ENCODE assay signal across 1 cellular context in genomic region chr13:114314074-114314912, GRCh38.
TF ChIP-seq lines count a peak whose summit lies in the region.

Gene CHAMP1 (plus strand): TSS chr13:114314503. CDS start chr13:114323843, 9,340 bp downstream.

TF ChIP-seq in GM12878, 131 proteins besides CTCF, POLR2A, EP300 and RAD21 (continued from another document and continues in another):
- TF ChIP-seq SIX5 (IDR thresholded peaks at IDR 0.05; ENCODE audit: low read depth, low read length, severe bottlenecking) (no peak), ZNF274 (IDR thresholded peaks at IDR 0.05; ENCODE audit: insufficient read depth, insufficient read length) (no peak), PAX5 (IDR thresholded peaks at IDR 0.05; ENCODE audit: borderline replicate concordance, low read depth, low read length) (peak; percentile 57; the same call in 1 of the 2 replicates), SIN3A (IDR thresholded peaks at IDR 0.05; ENCODE audit: low read depth, low read length) (no peak; the same call in 1 of the 2 replicates), NR2C1 (IDR thresholded peaks at IDR 0.05) (peak; percentile 32), NR2C2 (IDR thresholded peaks at IDR 0.05; ENCODE audit: borderline replicate concordance, control insufficient read depth, insufficient read length, low read depth) (no peak), CEBPB (IDR thresholded peaks at IDR 0.05; ENCODE audit: borderline replicate concordance in 1 of 2, low read depth in 2 of 2, low read length in 2 of 2) (no peak), IRF5 (IDR thresholded peaks at IDR 0.05; ENCODE audit: borderline replicate concordance) (no peak), JUND (IDR thresholded peaks at IDR 0.05; ENCODE audit: low read depth, low read length) (0 out of 2 replicates have a peak, but pooled peaks have one; percentile 19), USF2 (IDR thresholded peaks at IDR 0.05; ENCODE audit: borderline replicate concordance, low read depth, low read length) (peak; percentile 47), RB1 (IDR thresholded peaks at IDR 0.05; ENCODE audit: borderline replicate concordance) (peak; percentile 83), NRF1 (conservative IDR thresholded peaks at IDR 0.05; ENCODE audit: low read depth, low read length) (no peak), E2F4 (IDR thresholded peaks at IDR 0.05; ENCODE audit: low read depth, low read length) (peak; percentile 92), ZNF622 (IDR thresholded peaks at IDR 0.05) (no peak), EGR1 (IDR thresholded peaks at IDR 0.05; ENCODE audit: borderline replicate concordance in 1 of 2, low read depth in 2 of 2, low read length in 2 of 2) (peak; percentile 57 to 99), BRCA1 (IDR thresholded peaks at IDR 0.05; ENCODE audit: low read depth, low read length) (no peak), ASH2L (IDR thresholded peaks at IDR 0.05; ENCODE audit: borderline replicate concordance, low read depth) (peak; percentile 56), SMAD5 (IDR thresholded peaks at IDR 0.05; ENCODE audit: low read depth) (peak; percentile 78), PML (IDR thresholded peaks at IDR 0.05; ENCODE audit: low read length) (peak; percentile 80; the same call in 1 of the 2 replicates), RFX5 (IDR thresholded peaks at IDR 0.05; ENCODE audit: low read depth, low read length) (peak; percentile 69; the same call in 1 of the 2 replicates), ZBTB40 (IDR thresholded peaks at IDR 0.05; ENCODE audit: borderline replicate concordance) (no peak), MLLT1 (IDR thresholded peaks at IDR 0.05) (no peak), WRNIP1 (IDR thresholded peaks at IDR 0.05; ENCODE audit: borderline replicate concordance, low read depth, low read length) (no peak), CBFB (IDR thresholded peaks at IDR 0.05; ENCODE audit: low read depth) (peak; percentile 41; the same call in 1 of the 2 replicates), SKIL (IDR thresholded peaks at IDR 0.05; ENCODE audit: low read depth, poor library complexity, severe bottlenecking) (no peak), FOXM1 (IDR thresholded peaks at IDR 0.05; ENCODE audit: low read depth, low read length) (no peak), TAF1 (IDR thresholded peaks at IDR 0.05; ENCODE audit: borderline replicate concordance, low read depth, low read length) (peak; percentile 87; the same call in 1 of the 2 replicates), RBBP5 (conservative IDR thresholded peaks at IDR 0.05) (no peak), CREM (IDR thresholded peaks at IDR 0.05; ENCODE audit: low read depth) (peak; percentile 29; the same call in 1 of the 2 replicates), SREBF1 (IDR thresholded peaks at IDR 0.05; ENCODE audit: low read length) (no peak), PKNOX1 (IDR thresholded peaks at IDR 0.05) (no peak), SMAD1 (IDR thresholded peaks at IDR 0.05; ENCODE audit: low read depth, partially characterized antibody) (no peak), NBN (IDR thresholded peaks at IDR 0.05) (0 out of 2 replicates have a peak, but pooled peaks have one; percentile 8), POLR2AphosphoS2 (IDR thresholded peaks at IDR 0.05; ENCODE audit: low read depth, low read length) (peak; percentile 86; the same call in 1 of the 2 replicates), MYC (IDR thresholded peaks at IDR 0.05; ENCODE audit: insufficient read depth, insufficient read length, insufficient replicate concordance, low read length, severe bottlenecking) (peak; percentile 53), SP1 (IDR thresholded peaks at IDR 0.05; ENCODE audit: low read depth, low read length) (peak; percentile 66), USF1 (IDR thresholded peaks at IDR 0.05; ENCODE audit: borderline replicate concordance, extremely low read length, insufficient read depth, low read depth, low read length) (peak; percentile 84), ZBTB11 (CRISPR knock-in tag; IDR thresholded peaks at IDR 0.05) (peak; percentile 75), BHLHE40 (IDR thresholded peaks at IDR 0.05; ENCODE audit: borderline replicate concordance in 1 of 2, low read depth in 2 of 2, low read length in 1 of 2) (peak; percentile 100)
